Comparison of ENCODE assay signal across 19 cellular contexts in genomic region chr2:138455691-138456090, GRCh38. TPM values are rescaled to one million over a fixed set of nuclear protein-coding genes. Genes with fewer than 3 reads are reported as not detected.
DNase-seq lines count a peak whose midpoint lies in the region; ATAC-seq, FAIRE-seq and TF ChIP-seq lines count a peak whose summit lies in the region.
"Had no signal": no experiment of that assay in that cellular context is flagged by ENCODE, and none has a peak within 500 bp of the region (broad histone marks: within the 10 kb centered on the region; RNA-seq: fewer than 3 reads in every experiment).

No MANE protein-coding gene starts in this region.

- no peak overlapping the region for H3K56ac ChIP-seq in mesendoderm (ENCODE audit: low read length)

- H3K27me3 ChIP-seq in NT2/D1 (ENCODE audit: insufficient read depth, insufficient read length) (no peaks in the 10 kb centered on the region), mesendoderm (ENCODE audit: insufficient read depth, low read length, poor library complexity) (no peaks in the 10 kb centered on the region)
- H3K27me3 ChIP-seq: BLaER1 treated with 17β-estradiol and CSF1 and Interleukin-3, amounts not matched to agents 10 nM and 100 nM had no signal

- no peak overlapping the region for H3K23ac ChIP-seq in mesendoderm (ENCODE audit: low read length)

- no peak overlapping the region for H3K18ac ChIP-seq in mesendoderm (ENCODE audit: low read length)

- no peak for TF ChIP-seq CTCF in Calu3 (IDR thresholded peaks at IDR 0.05; ENCODE audit: unreplicated experiment)
- no peak for TF ChIP-seq CTCF in epithelial cell of esophagus (IDR thresholded peaks at IDR 0.05; ENCODE audit: insufficient read depth, low read depth, low read length, missing control alignments)

- WGBS in mesendoderm (ENCODE audit: extremely low coverage, insufficient coverage, low lambda C conversion rate) = no CpG with 5 or more reads among the region's 2 CpGs

- no peak for ATAC-seq in activated CD8-positive, alpha-beta memory T cell treated with anti-CD3 and anti-CD28 coated beads, Interleukin-2, amount 10 ng/mL, durations not matched to agents 7 days and 5 days
- ATAC-seq: A549; CD8-positive, alpha-beta T cell had no signal

- H3K4me3 ChIP-seq in NT2/D1 (ENCODE audit: insufficient read length, low read depth) (no peak overlapping the region), epithelial cell of esophagus (ENCODE audit: low read length) (no peak overlapping the region), mesendoderm (ENCODE audit: low read length) (no peak overlapping the region)
- H3K4me3 ChIP-seq: A549; BLaER1 treated with 17β-estradiol and CSF1 and Interleukin-3, amounts not matched to agents 10 nM and 100 nM had no signal

- H3K9me3 ChIP-seq in NT2/D1 (ENCODE audit: insufficient read depth, low read length) = no peaks in the 10 kb centered on the region
- H3K9me3 ChIP-seq: A549 had no signal

- no peaks in the 10 kb centered on the region for H3K79me2 ChIP-seq in mesendoderm (ENCODE audit: control insufficient read depth, insufficient read depth, low read length)

- H3K9ac ChIP-seq in NT2/D1 (ENCODE audit: insufficient read length, low read depth) = no peak overlapping the region
- no peak overlapping the region for H3K9ac ChIP-seq in mesendoderm (ENCODE audit: low read length)
- H3K9ac ChIP-seq: BLaER1 treated with 17β-estradiol and CSF1 and Interleukin-3, amounts not matched to agents 10 nM and 100 nM had no signal

- no peak overlapping the region for H2BK15ac ChIP-seq in mesendoderm (replicated peaks; ENCODE audit: low read depth)

- no peak overlapping the region for H2BK120ac ChIP-seq in mesendoderm (ENCODE audit: low read depth, low read length)

- H3K4me1 ChIP-seq in NT2/D1 (ENCODE audit: insufficient read depth, insufficient read length) = no peaks in the 10 kb centered on the region
- H3K4me1 ChIP-seq in mesendoderm (ENCODE audit: control insufficient read depth, low read depth, low read length) = no peaks in the 10 kb centered on the region
- H3K4me1 ChIP-seq: A549; BLaER1 treated with 17β-estradiol and CSF1 and Interleukin-3, amounts not matched to agents 10 nM and 100 nM had no signal

- CTCF ChIA-PET in Calu3 (lab: Charles Lee) = no interaction called here
- CTCF ChIA-PET in activated CD8-positive, alpha-beta memory T cell treated with anti-CD3 and anti-CD28 coated beads, Interleukin-2, amount 10 ng/mL, durations not matched to agents 7 days and 5 days (lab: Charles Lee) = no interaction called here

- H3K27ac Mint-ChIP-seq in Calu3 (ENCODE audit: unreplicated experiment) = no peak overlapping the region
- no peak overlapping the region for H3K27ac Mint-ChIP-seq in activated CD8-positive, alpha-beta memory T cell treated with anti-CD3 and anti-CD28 coated beads, Interleukin-2, amount 10 ng/mL, durations not matched to agents 7 days and 5 days
- H3K27ac Mint-ChIP-seq: CD8-positive, alpha-beta T cell had no signal

- DNase-seq in Calu3 (peak; percentile 13), NT2/D1 (ENCODE audit: low read depth, low spot score) (peak; percentile 18), epithelial cell of esophagus (ENCODE audit: low read depth) (peak; percentile 19), mesendoderm (peak; percentile 53), superior temporal gyrus (ENCODE audit: extremely low spot score) (no peak), HTR-8/SVneo (ENCODE audit: insufficient read length, low spot score) (no peak), MV-4-11 (lab: John Stamatoyannopoulos, UW) (no peak)
- DNase-seq in activated CD8-positive, alpha-beta memory T cell treated with anti-CD3 and anti-CD28 coated beads, Interleukin-2, amount 10 ng/mL, durations not matched to agents 7 days and 5 days = no peak
- DNase-seq: CD8-positive, alpha-beta T cell; DMS79; NCI-H1092; NCI-H1436 treated with DMSO at 0.1 percent for 48 hours; NCI-H748 treated with DMSO at 0.1 percent for 48 hours; RPMI8226; SIG-M5 had no signal

- H4K5ac ChIP-seq in mesendoderm (ENCODE audit: low read length) = no peak overlapping the region

- no peak overlapping the region for H2BK5ac ChIP-seq in mesendoderm (ENCODE audit: low read length)

- H3K4ac ChIP-seq in mesendoderm (ENCODE audit: low read depth, low read length) = no peak overlapping the region

- no peak overlapping the region for H4K8ac ChIP-seq in mesendoderm (ENCODE audit: low read depth, low read length)

- FAIRE-seq in HTR-8/SVneo (lab: Jason Lieb, UNC) = no peak
- FAIRE-seq: A549, D721Med, H1 had no signal

- no peak overlapping the region for H2AK5ac ChIP-seq in mesendoderm (ENCODE audit: low read length)

- H3K9me3 Mint-ChIP-seq in Calu3 (ENCODE audit: low read depth, unreplicated experiment) = no peaks in the 10 kb centered on the region
- H3K9me3 Mint-ChIP-seq in activated CD8-positive, alpha-beta memory T cell treated with anti-CD3 and anti-CD28 coated beads, Interleukin-2, amount 10 ng/mL, durations not matched to agents 7 days and 5 days (ENCODE audit: low read depth) = peaks cover 6% of the 10 kb centered on the region

- H3K36me3 ChIP-seq in NT2/D1 (ENCODE audit: insufficient read depth, insufficient read length, low read length) = no peaks in the 10 kb centered on the region
- H3K36me3 ChIP-seq in mesendoderm (ENCODE audit: control insufficient read depth, insufficient read depth, low read length) = no peaks in the 10 kb centered on the region
- H3K36me3 ChIP-seq: BLaER1 treated with 17β-estradiol and CSF1 and Interleukin-3, amounts not matched to agents 10 nM and 100 nM had no signal

- no peak overlapping the region for H3K27ac ChIP-seq in mesendoderm (ENCODE audit: low read depth, low read length)
- H3K27ac ChIP-seq: A549; BLaER1 treated with 17β-estradiol and CSF1 and Interleukin-3, amounts not matched to agents 10 nM and 100 nM had no signal

- no peak overlapping the region for H3K4me3 Mint-ChIP-seq in Calu3 (ENCODE audit: low read depth, unreplicated experiment)
- no peak overlapping the region for H3K4me3 Mint-ChIP-seq in activated CD8-positive, alpha-beta memory T cell treated with anti-CD3 and anti-CD28 coated beads, Interleukin-2, amount 10 ng/mL, durations not matched to agents 7 days and 5 days
- H3K4me3 Mint-ChIP-seq: CD8-positive, alpha-beta T cell had no signal

- no peaks in the 10 kb centered on the region for H3K79me1 ChIP-seq in mesendoderm (ENCODE audit: low read length)

- no peaks in the 10 kb centered on the region for H3K27me3 Mint-ChIP-seq in Calu3 (ENCODE audit: unreplicated experiment)
- peaks cover 2% of the 10 kb centered on the region for H3K27me3 Mint-ChIP-seq in activated CD8-positive, alpha-beta memory T cell treated with anti-CD3 and anti-CD28 coated beads, Interleukin-2, amount 10 ng/mL, durations not matched to agents 7 days and 5 days

- no peaks in the 10 kb centered on the region for H3K36me3 Mint-ChIP-seq in Calu3 (ENCODE audit: insufficient read depth, unreplicated experiment)
- H3K36me3 Mint-ChIP-seq in activated CD8-positive, alpha-beta memory T cell treated with anti-CD3 and anti-CD28 coated beads, Interleukin-2, amount 10 ng/mL, durations not matched to agents 7 days and 5 days = no peaks in the 10 kb centered on the region

- no peak overlapping the region for H3K4me2 ChIP-seq in mesendoderm (ENCODE audit: low read length)
- H3K4me2 ChIP-seq: A549; BLaER1 treated with 17β-estradiol and CSF1 and Interleukin-3, amounts not matched to agents 10 nM and 100 nM had no signal

- no TSS peak for BruUV-seq in Calu3 (replicated peaks; lab: Mats Ljungman, UMichigan)

- peaks cover 13% of the 10 kb centered on the region for H3K4me1 Mint-ChIP-seq in Calu3 (ENCODE audit: low read depth, unreplicated experiment)
- H3K4me1 Mint-ChIP-seq in activated CD8-positive, alpha-beta memory T cell treated with anti-CD3 and anti-CD28 coated beads, Interleukin-2, amount 10 ng/mL, durations not matched to agents 7 days and 5 days = no peaks in the 10 kb centered on the region

- intact Hi-C loops in Calu3 (cut with micrococcal nuclease; ENCODE audit: unreplicated experiment) = no loop called here

RNA-seq across cellular contexts. Expression of gene SPOPL, which starts 45.9 kb away (rescaled TPM):
- 37.8 and 40.8 TPM in 2 replicates for total RNA-seq in Calu3 (2022)
- polyA plus RNA-seq in mesendoderm (2013, experiment 1 of 2) = 6.4 TPM
- 7.4 TPM for polyA plus RNA-seq in mesendoderm (2013, experiment 2 of 2)
- total RNA-seq in activated CD8-positive, alpha-beta memory T cell treated with anti-CD3 and anti-CD28 coated beads, Interleukin-2, amount 10 ng/mL, durations not matched to agents 7 days and 5 days = 10 to 100 TPM; 15.2 to 15.3 TPM

Comparison
In these comparisons a context has a peak if more than half of its experiments do, and no peak if none do; other contexts are left out.
1. DNase-seq: peak in Calu3 (single experiment), NT2/D1 (single experiment), epithelial cell of esophagus (single experiment) and mesendoderm (single experiment); none in superior temporal gyrus (single experiment), activated CD8-positive, alpha-beta memory T cell treated with anti-CD3 and anti-CD28 coated beads, Interleukin-2, amount 10 ng/mL, durations not matched to agents 7 days and 5 days (single experiment), HTR-8/SVneo (single experiment) and MV-4-11 (single experiment).